8 cellular contexts compared by ENCODE assay signal in genomic region chr19:16382775-16383543, GRCh38. TPM values are rescaled to one million over a fixed set of nuclear protein-coding genes. Genes with fewer than 3 reads are reported as not detected.
DNase-seq lines count a peak whose midpoint lies in the region; ATAC-seq and TF ChIP-seq lines count a peak whose summit lies in the region.

No MANE protein-coding gene starts in this region.

- no peak for TF ChIP-seq POLR2A in prostate gland (IDR thresholded peaks at IDR 0.05)

- WGBS in prostate gland, result 26% methylated on average over 17 of the region's 17 CpGs

- peak; percentile 79 for DNase-seq in Daoy (ENCODE audit: low read depth)
- peak; percentile 79 to 80 for DNase-seq in Kasumi-1 (lab: John Stamatoyannopoulos, UW)
- DNase-seq in T-helper 1 cell, result peak; percentile 53 to 84 (median 68)
- DNase-seq in amniotic stem cell (lab: John Stamatoyannopoulos, UW), result peak; percentile 70
- peak; percentile 90 for DNase-seq in left ventricle myocardium inferior
- DNase-seq in prostate gland (ENCODE audit: low spot score), result peak; percentile 80
- DNase-seq in upper lobe of right lung, result peak; percentile 87

- TF ChIP-seq CTCF in left ventricle myocardium inferior (IDR thresholded peaks at IDR 0.05; ENCODE audit: borderline replicate concordance), result peak; percentile 90
- peak; percentile 53 to 92 (median 86) for TF ChIP-seq CTCF in prostate gland (IDR thresholded peaks at IDR 0.05)
- peak; percentile 84 for TF ChIP-seq CTCF in upper lobe of right lung (IDR thresholded peaks at IDR 0.05)

- peaks cover 34% of the 10 kb centered on the region for H3K36me3 ChIP-seq in left ventricle myocardium inferior
- H3K36me3 ChIP-seq in prostate gland, result no peaks in the 10 kb centered on the region
- peaks cover 27% of the 10 kb centered on the region for H3K36me3 ChIP-seq in upper lobe of right lung

- peaks cover 65% of the 10 kb centered on the region for H3K4me1 ChIP-seq in left ventricle myocardium inferior
- H3K4me1 ChIP-seq in prostate gland (replicated peaks), result no peaks in the 10 kb centered on the region
- H3K4me1 ChIP-seq in upper lobe of right lung, result peaks cover 22% of the 10 kb centered on the region

- ATAC-seq in upper lobe of right lung, result peak; percentile 88
- ATAC-seq in HG03521 (IDR thresholded peaks at IDR 0.05; ENCODE audit: unreplicated experiment), result no peak

- peak overlapping the region; percentile 26 for H3K4me3 ChIP-seq in left ventricle myocardium inferior
- no peak overlapping the region for H3K4me3 ChIP-seq in prostate gland
- H3K4me3 ChIP-seq in upper lobe of right lung, result no peak overlapping the region

- intact Hi-C loops in left ventricle myocardium inferior (cut with micrococcal nuclease), result loop anchor here (2.0 kb wide), 1 partner anchor 134 kb away; no protein-coding TSS in a partner anchor
- intact Hi-C loops in prostate gland (cut with DNase I), result loop anchor here (1.0 to 2.0 kb wide), 2 partner anchors 54 to 136 kb away; no protein-coding TSS in a partner anchor
- intact Hi-C loops in upper lobe of right lung (cut with DNase I), result loop anchor here (2.0 kb wide), 1 partner anchor 134 kb away; no protein-coding TSS in a partner anchor

- H3K27me3 ChIP-seq in left ventricle myocardium inferior (ENCODE audit: low read depth), result no peaks in the 10 kb centered on the region
- no peaks in the 10 kb centered on the region for H3K27me3 ChIP-seq in prostate gland (replicated peaks; ENCODE audit: insufficient read depth)
- no peaks in the 10 kb centered on the region for H3K27me3 ChIP-seq in upper lobe of right lung

- H3K9me3 ChIP-seq in left ventricle myocardium inferior (replicated peaks) (no peaks in the 10 kb centered on the region), prostate gland (no peaks in the 10 kb centered on the region), upper lobe of right lung (no peaks in the 10 kb centered on the region)

- H3K27ac ChIP-seq in left ventricle myocardium inferior (replicated peaks) (peak overlapping the region; percentile 91), prostate gland (peak overlapping the region; percentile 51 to 55), upper lobe of right lung (peak overlapping the region; percentile 80)

RNA-seq across cellular contexts. Expression of gene KLF2, which starts 58.3 kb away (rescaled TPM):
- 0.33 and 1.9 TPM in 2 replicates for total RNA-seq in Daoy (2014; rRNA removed; shearing (Covaris generic))
- total RNA-seq in left ventricle myocardium inferior (65.2 TPM), prostate gland (10 to 100 TPM; 19.8 to 24.4 TPM), upper lobe of right lung (198 TPM)
